ENCODE assay signal across 8 cellular contexts in genomic region chrX:49230500-49231232, GRCh38. TPM values are rescaled to one million over a fixed set of nuclear protein-coding genes. Genes with fewer than 3 reads are reported as not detected.
DNase-seq lines count a peak whose midpoint lies in the region; ATAC-seq and TF ChIP-seq lines count a peak whose summit lies in the region.

No MANE protein-coding gene starts in this region.

- no peaks in the 10 kb centered on the region for H3K4me1 ChIP-seq in SJCRH30

- no peaks in the 10 kb centered on the region for H3K27me3 ChIP-seq in brain microvascular endothelial cell (replicated peaks)
- no peaks in the 10 kb centered on the region for H3K27me3 ChIP-seq in SJCRH30

- ATAC-seq in GM18907 (IDR thresholded peaks at IDR 0.05; ENCODE audit: unreplicated experiment) (peak; percentile 60), HG03159 (IDR thresholded peaks at IDR 0.05; ENCODE audit: unreplicated experiment) (peak; percentile 59), left lobe of liver (peak; percentile 41)

- peak overlapping the region; percentile 30 for H3K4me3 ChIP-seq in brain microvascular endothelial cell (ENCODE audit: low read depth, low read length)
- H3K4me3 ChIP-seq in SJCRH30: no peak overlapping the region

- H3K27ac ChIP-seq in brain microvascular endothelial cell: no peak overlapping the region
- H3K27ac ChIP-seq in SJCRH30: no peak overlapping the region

- DNase-seq in T-helper 22 cell (ENCODE audit: low read depth) (peak; percentile 32), brain microvascular endothelial cell (no peak), left lobe of liver (ENCODE audit: low spot score) (peak; percentile 46), SJCRH30 (no peak), SIG-M5 treated with dmso at 0.1 percent for 504 hours (lab: John Stamatoyannopoulos, UW; ENCODE audit: unreplicated experiment) (no peak)
- peak in 2 of 3 experiments; percentile 14 to 33 for DNase-seq in stimulated activated CD4-positive, alpha-beta T cell treated with anti-CD3 and anti-CD28 coated beads, TNF-alpha, amount 100 ng/mL, for 4 hours (ENCODE audit: low read depth in 3 of 3)

- no peaks in the 10 kb centered on the region for H3K9me3 ChIP-seq in SJCRH30 (replicated peaks)

- in situ Hi-C loops in brain microvascular endothelial cell (cut with HindIII; ENCODE audit: low pct_ligation_motif_present, low sequenced_read_pairs): no loop called here

- TF ChIP-seq CTCF in brain microvascular endothelial cell (IDR thresholded peaks at IDR 0.05; ENCODE audit: low read depth, low read length, missing control alignments): peak; percentile 38

- no peaks in the 10 kb centered on the region for H3K36me3 ChIP-seq in brain microvascular endothelial cell (replicated peaks)
- H3K36me3 ChIP-seq in SJCRH30: no peaks in the 10 kb centered on the region

RNA-seq across cellular contexts. Expression of gene CACNA1F, which starts 2.5 kb away (rescaled TPM):
- not detected for total RNA-seq in left lobe of liver
- not detected in 2 replicates for total RNA-seq in SJCRH30 (2014; rRNA removed; shearing (Covaris generic))

RNA-seq across cellular contexts. Expression of gene CCDC22, which starts 4.6 kb away (rescaled TPM):
- total RNA-seq in left lobe of liver: 9.5 TPM
- 6.6 and 6.7 TPM in 2 replicates for total RNA-seq in SJCRH30 (2014; rRNA removed; shearing (Covaris generic))

RNA-seq across cellular contexts. Expression of gene SYP, which starts 30.7 kb away (rescaled TPM):
- 0.10 TPM for total RNA-seq in left lobe of liver
- 0.10 and 0.45 TPM in 2 replicates for total RNA-seq in SJCRH30 (2014; rRNA removed; shearing (Covaris generic))

RNA-seq across cellular contexts. Expression of gene FOXP3, which starts 33.8 kb away (rescaled TPM):
- total RNA-seq in left lobe of liver: 0.65 TPM
- not detected in 2 replicates for total RNA-seq in SJCRH30 (2014; rRNA removed; shearing (Covaris generic))

RNA-seq across cellular contexts. Expression of gene PPP1R3F, which starts 38.9 kb away (rescaled TPM):
- total RNA-seq in left lobe of liver: 4.2 TPM
- 1.6 and 1.9 TPM in 2 replicates for total RNA-seq in SJCRH30 (2014; rRNA removed; shearing (Covaris generic))

Comparison
In these comparisons a context has a peak if more than half of its experiments do, and no peak if none do; other contexts are left out.
1. DNase-seq: peak in T-helper 22 cell (single experiment), left lobe of liver (single experiment) and stimulated activated CD4-positive, alpha-beta T cell treated with anti-CD3 and anti-CD28 coated beads, TNF-alpha, amount 100 ng/mL, for 4 hours (2 of 3); none in brain microvascular endothelial cell (single experiment), SJCRH30 (0 of 2) and SIG-M5 treated with dmso at 0.1 percent for 504 hours (single experiment).
2. Peak in every context shown above with its lines, with median percentiles within 50 percentile points of each other: ATAC-seq.